Comparison of ENCODE assay signal across 27 cellular contexts in genomic region chr6:2593167-2593566, GRCh38.
"Had no signal": no experiment of that assay in that cellular context is flagged by ENCODE, and none has a peak within 500 bp of the region (broad histone marks: within the 10 kb centered on the region; RNA-seq: fewer than 3 reads in every experiment).

No MANE protein-coding gene starts in this region.

- H3K4me1 Mint-ChIP-seq: stimulated activated memory B cell treated with anti-CD40 and anti-IgM and Interleukin-4, amounts not matched to agents 10 μg/mL and 1 μg/mL and 100 μg/mL, for 72 hours; stimulated activated naive B cell treated with anti-CD40 and anti-IgM and Interleukin-4, amounts not matched to agents 10 μg/mL and 1 μg/mL and 100 μg/mL, for 72 hours; stimulated activated naive CD8-positive, alpha-beta T cell treated with anti-CD3 and anti-CD28 coated beads, Interleukin-15, amount 100 ng/mL, for 72 hours had no signal

- H3K27ac ChIP-seq: stomach, suprapubic skin, testis, thoracic aorta, thyroid gland, tibial artery, tibial nerve, transverse colon, upper lobe of left lung, upper lobe of right lung, uterus, vagina had no signal

- H3K9me3 Mint-ChIP-seq: stimulated activated memory B cell treated with anti-CD40 and anti-IgM and Interleukin-4, amounts not matched to agents 10 μg/mL and 1 μg/mL and 100 μg/mL, for 72 hours; stimulated activated naive CD8-positive, alpha-beta T cell treated with anti-CD3 and anti-CD28 coated beads, Interleukin-15, amount 100 ng/mL, for 72 hours; stimulated activated naive CD8-positive, alpha-beta T cell treated with anti-CD3 and anti-CD28 coated beads, Interleukin-15, Interleukin-2, amounts not matched to agents 100 ng/mL and 50 ng/mL, for 24 hours had no signal

- DNase-seq: stimulated activated CD4-positive, alpha-beta T cell treated with anti-CD3 and anti-CD28 coated beads, Interleukin-2, amount 100 ng/mL, for 48 hours; stimulated activated CD4-positive, alpha-beta T cell treated with anti-CD3 and anti-CD28 coated beads, Interleukin-4, amount 100 ng/mL, for 1 hour; stimulated activated CD4-positive, alpha-beta T cell treated with anti-CD3 and anti-CD28 coated beads, Interleukin-4, amount 100 ng/mL, for 24 hours; stimulated activated CD4-positive, alpha-beta T cell treated with anti-CD3 and anti-CD28 coated beads, Interleukin-4, amount 100 ng/mL, for 4 hours; stimulated activated CD8-positive, alpha-beta memory T cell treated with anti-CD3 and anti-CD28 coated beads, Interleukin-4, amount 100 ng/mL, for 48 hours; stimulated activated naive B cell treated with anti-CD40 and anti-IgM and Interleukin-4, amounts not matched to agents 10 μg/mL and 1 μg/mL and 100 μg/mL, for 72 hours; stimulated activated naive CD4-positive, alpha-beta T cell; stimulated activated naive CD4-positive, alpha-beta T cell treated with Interleukin-2 at 50 U/mL for 16 hours; stimulated activated naive CD8-positive, alpha-beta T cell treated with anti-CD3 and anti-CD28 coated beads, Interleukin-15, amount 100 ng/mL, for 72 hours; stimulated activated naive CD8-positive, alpha-beta T cell treated with anti-CD3 and anti-CD28 coated beads, Interleukin-15, Interleukin-2, amounts not matched to agents 100 U/mL and 50 U/mL, for 24 hours; stomach; substantia nigra; testis; thyroid gland; tibial artery; transverse colon; trophoblast cell; upper lobe of left lung; upper lobe of right lung; uterus had no signal

- H3K36me3 Mint-ChIP-seq: stimulated activated memory B cell treated with anti-CD40 and anti-IgM and Interleukin-4, amounts not matched to agents 10 μg/mL and 1 μg/mL and 100 μg/mL, for 72 hours; stimulated activated naive B cell treated with anti-CD40 and anti-IgM and Interleukin-4, amounts not matched to agents 10 μg/mL and 1 μg/mL and 100 μg/mL, for 72 hours; type B pancreatic cell had no signal

- H3K4me3 ChIP-seq: stomach, suprapubic skin, testis, thoracic aorta, thyroid gland, tibial artery, tibial nerve, transverse colon, upper lobe of left lung, upper lobe of right lung, uterus, vagina had no signal

- H3K27me3 ChIP-seq: stomach, suprapubic skin, testis, thyroid gland, tibial artery, tibial nerve, transverse colon, upper lobe of left lung, upper lobe of right lung, uterus, vagina had no signal

- ATAC-seq: stimulated activated memory B cell treated with anti-CD40 and anti-IgM and Interleukin-4, amounts not matched to agents 10 μg/mL and 1 μg/mL and 100 μg/mL, for 72 hours; stimulated activated naive B cell treated with anti-CD40 and anti-IgM and Interleukin-4, amounts not matched to agents 10 μg/mL and 1 μg/mL and 100 μg/mL, for 72 hours; stimulated activated naive CD8-positive, alpha-beta T cell treated with anti-CD3 and anti-CD28 coated beads, Interleukin-15, amount 100 ng/mL, for 72 hours; stimulated activated naive CD8-positive, alpha-beta T cell treated with anti-CD3 and anti-CD28 coated beads, Interleukin-15, Interleukin-2, amounts not matched to agents 100 U/mL and 50 U/mL, for 24 hours; upper lobe of right lung had no signal

- H3K27me3 Mint-ChIP-seq: type B pancreatic cell had no signal

- H3K27ac Mint-ChIP-seq: stimulated activated memory B cell treated with anti-CD40 and anti-IgM and Interleukin-4, amounts not matched to agents 10 μg/mL and 1 μg/mL and 100 μg/mL, for 72 hours; stimulated activated naive B cell treated with anti-CD40 and anti-IgM and Interleukin-4, amounts not matched to agents 10 μg/mL and 1 μg/mL and 100 μg/mL, for 72 hours; stimulated activated naive CD8-positive, alpha-beta T cell treated with anti-CD3 and anti-CD28 coated beads, Interleukin-15, Interleukin-2, amounts not matched to agents 100 ng/mL and 50 ng/mL, for 24 hours; type B pancreatic cell had no signal

- H3K4me3 Mint-ChIP-seq: stimulated activated memory B cell treated with anti-CD40 and anti-IgM and Interleukin-4, amounts not matched to agents 10 μg/mL and 1 μg/mL and 100 μg/mL, for 72 hours; stimulated activated naive B cell treated with anti-CD40 and anti-IgM and Interleukin-4, amounts not matched to agents 10 μg/mL and 1 μg/mL and 100 μg/mL, for 72 hours; stimulated activated naive CD8-positive, alpha-beta T cell treated with anti-CD3 and anti-CD28 coated beads, Interleukin-15, amount 100 ng/mL, for 72 hours; stimulated activated naive CD8-positive, alpha-beta T cell treated with anti-CD3 and anti-CD28 coated beads, Interleukin-15, Interleukin-2, amounts not matched to agents 100 ng/mL and 50 ng/mL, for 24 hours; type B pancreatic cell had no signal

- H3K36me3 ChIP-seq: stomach, suprapubic skin, thoracic aorta, thyroid gland, tibial artery, tibial nerve, transverse colon, upper lobe of left lung, upper lobe of right lung, uterus, vagina had no signal

- H3K9me3 ChIP-seq: stomach, suprapubic skin, testis, thoracic aorta, thyroid gland, tibial artery, transverse colon, upper lobe of left lung, upper lobe of right lung, uterus, vagina had no signal

- H3K4me1 ChIP-seq: suprapubic skin, testis, thyroid gland, tibial artery, tibial nerve, transverse colon, upper lobe of left lung, upper lobe of right lung, uterus, vagina had no signal
